In the genomic region with DNA sequence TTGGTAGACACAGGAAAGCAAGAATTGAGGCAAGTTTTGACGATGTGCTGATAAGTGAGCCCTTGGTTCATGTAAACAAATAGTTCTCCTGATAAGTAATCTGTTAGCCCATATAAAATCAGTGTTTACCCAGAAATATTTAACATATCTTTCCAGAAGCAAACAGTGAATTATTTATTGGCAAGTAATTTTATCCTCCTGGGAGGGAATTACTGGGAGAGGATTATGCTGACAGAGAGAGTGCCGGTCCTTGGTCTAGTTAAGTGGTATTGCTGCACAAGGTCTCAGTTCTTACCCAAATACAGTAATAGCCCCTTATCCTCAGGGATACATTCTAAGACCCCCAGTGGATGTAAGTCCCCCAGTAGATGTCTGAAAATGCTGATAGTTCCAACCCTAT, we compare ENCODE assay signal across 37 cellular contexts.
"Had no signal": no experiment of that assay in that cellular context is flagged by ENCODE, and none has a peak within 500 bp of the region (broad histone marks: within the 10 kb centered on the region; RNA-seq: fewer than 3 reads in every experiment).

No MANE protein-coding gene starts in this region.

- H3K27ac ChIP-seq: ascending aorta, Peyer's patch, WERI-Rb-1 had no signal

- DNase-seq: activated CD4-positive, alpha-beta T cell treated with anti-CD3 and anti-CD28 coated beads for 1 hour; activated CD4-positive, alpha-beta T cell treated with anti-CD3 and anti-CD28 coated beads for 48 hours; activated CD4-positive, CD25-positive, alpha-beta regulatory T cell; activated CD8-positive, alpha-beta T cell treated with anti-CD3 and anti-CD28 coated beads for 36 hours; activated effector memory CD4-positive, alpha-beta T cell treated with anti-CD3 and anti-CD28 coated beads, Interleukin-2, amount 50 U/mL, for 16 hours; activated naive CD4-positive, alpha-beta T cell; activated naive CD4-positive, alpha-beta T cell treated with anti-CD3 and anti-CD28 coated beads, Interleukin-2, amount 50 U/mL, for 16 hours; activated naive CD8-positive, alpha-beta T cell treated with anti-CD3 and anti-CD28 coated beads for 36 hours; activated T-cell treated with anti-CD3 and anti-CD28 coated beads, Interleukin-2, amount 50 U/mL, for 1 hour; activated T-cell treated with anti-CD3 and anti-CD28 coated beads, Interleukin-2, amount 50 U/mL, for 72 hours; amygdala; caudate nucleus; cerebellar nuclear complex; Kasumi-1; KG1; MM.1S; MV-4-11; NCI-H1092 treated with DMSO at 0.1 percent for 48 hours; NCI-H1417; NCI-H187 treated with DMSO at 0.1 percent for 48 hours; NCI-H2081; NCI-H2171 treated with DMSO at 0.1 percent for 48 hours; NCI-H2227 treated with DMSO at 0.1 percent for 48 hours; NCI-H446; NCI-H510A treated with DMSO at 0.1 percent for 48 hours; NCI-H526 treated with DMSO at 0.1 percent for 48 hours; NCI-H774; Peyer's patch; RPMI8226; SIG-M5; SW 1271; T-helper 1 cell; T-helper 2 cell; T-helper 9 cell; WERI-Rb-1 had no signal

- H3K4me3 ChIP-seq: ascending aorta, Peyer's patch had no signal

- H3K9me3 ChIP-seq: ascending aorta, Peyer's patch had no signal

- H3K27me3 ChIP-seq: ascending aorta, Peyer's patch had no signal

- FAIRE-seq: bronchial epithelial cell had no signal

- H3K36me3 ChIP-seq: ascending aorta, Peyer's patch, WERI-Rb-1 had no signal

- H3K4me1 ChIP-seq: ascending aorta, Peyer's patch had no signal
